ENCODE assay signal across 8 cellular contexts in the genomic region with DNA sequence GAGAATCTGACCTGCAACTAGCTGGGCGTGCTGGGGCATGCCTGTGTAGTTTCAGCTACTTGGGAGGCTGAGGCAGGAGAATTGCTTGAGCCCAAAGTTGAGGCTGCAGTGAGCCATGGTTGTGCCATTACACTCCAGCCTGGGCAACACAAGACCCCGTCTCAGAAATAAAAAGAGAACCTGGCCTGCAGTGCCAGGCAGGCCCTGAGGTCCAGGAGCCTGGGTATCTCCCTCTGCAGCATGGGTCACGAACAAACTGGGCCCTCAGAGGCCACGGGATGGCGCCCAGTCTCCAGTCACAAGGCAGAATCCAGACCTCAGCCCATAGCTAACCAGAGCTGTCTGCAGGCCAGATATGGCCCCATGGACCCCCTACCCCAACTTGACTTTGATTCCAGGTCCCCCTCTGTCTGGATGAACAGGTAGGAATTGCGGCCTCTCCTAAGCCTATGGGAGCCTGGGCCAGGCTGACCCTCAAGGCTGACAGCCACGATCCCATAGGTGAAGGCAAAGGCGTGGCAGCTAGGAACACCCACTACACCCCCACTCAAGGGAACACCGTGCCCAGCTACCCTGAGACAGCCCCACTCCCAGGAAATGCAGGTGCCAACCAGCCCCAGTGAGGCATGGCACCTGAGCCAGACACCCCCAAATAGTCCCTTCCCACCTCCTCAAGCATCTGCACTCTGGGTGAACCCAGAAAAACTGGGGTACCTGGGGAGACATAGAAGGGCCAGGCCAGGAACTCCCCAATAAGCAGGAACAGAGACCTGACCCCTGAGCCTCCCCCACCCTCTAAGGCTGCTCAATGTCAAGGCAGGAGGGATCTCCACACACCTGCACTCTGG. TPM values are rescaled to one million over a fixed set of nuclear protein-coding genes. Genes with fewer than 3 reads are reported as not detected.
A peak's percentile ranks its signal among the peaks of the same experiment; 100 is the strongest.
DNase-seq lines count a peak whose midpoint lies in the region; ATAC-seq and TF ChIP-seq lines count a peak whose summit lies in the region.

No MANE protein-coding gene starts in this region.

- H3K36me3 ChIP-seq in MM.1S (replicated peaks; ENCODE audit: insufficient read depth, low read length) (peaks cover 18% of the 10 kb centered on the region), rectal smooth muscle tissue (ENCODE audit: control insufficient read depth, insufficient read depth, low read length) (peaks cover 39% of the 10 kb centered on the region)

- H3K4me1 ChIP-seq in MM.1S (ENCODE audit: low read length) (peaks cover 13% of the 10 kb centered on the region), rectal smooth muscle tissue (ENCODE audit: control insufficient read depth, insufficient read depth, low read length) (no peaks in the 10 kb centered on the region)

- H3K36me3 Mint-ChIP-seq in glutamatergic neuron (ENCODE audit: unreplicated experiment), result peaks cover 30% of the 10 kb centered on the region

- H3K4me1 Mint-ChIP-seq in glutamatergic neuron (ENCODE audit: low read depth, unreplicated experiment), result peaks cover 21% of the 10 kb centered on the region

- no peak overlapping the region for H3K9ac ChIP-seq in MM.1S (ENCODE audit: low read length)
- peak overlapping the region; percentile 33 for H3K9ac ChIP-seq in rectal smooth muscle tissue (ENCODE audit: low read length)

- TF ChIP-seq CTCF in MM.1S (IDR thresholded peaks at IDR 0.05; ENCODE audit: low read length) (peak; percentile 5; the same call in 1 of the 2 replicates), glutamatergic neuron (IDR thresholded peaks at IDR 0.05; ENCODE audit: partially characterized antibody, unreplicated experiment) (no peak)

- H3F3A ChIP-seq in MM.1S (ENCODE audit: insufficient read depth, low read length), result peaks cover 54% of the 10 kb centered on the region

- H2AFZ ChIP-seq in MM.1S (ENCODE audit: low read length), result no peak overlapping the region

- H3K79me2 ChIP-seq in MM.1S (ENCODE audit: low read length), result peaks cover 30% of the 10 kb centered on the region

- H3K4me3 Mint-ChIP-seq in glutamatergic neuron (ENCODE audit: unreplicated experiment), result peak overlapping the region; percentile 99

- H3K4me3 ChIP-seq in MM.1S (ENCODE audit: low read length), result no peak overlapping the region
- H3K4me3 ChIP-seq in rectal smooth muscle tissue (ENCODE audit: low read length), result peak overlapping the region; percentile 94

- peaks cover 52% of the 10 kb centered on the region for H3K9me3 Mint-ChIP-seq in glutamatergic neuron (ENCODE audit: unreplicated experiment)

- H3K4me2 ChIP-seq in MM.1S (ENCODE audit: low read depth, low read length), result no peak overlapping the region

- ATAC-seq in GM18907 (IDR thresholded peaks at IDR 0.05; ENCODE audit: unreplicated experiment), result no peak

- H3K9me3 ChIP-seq in MM.1S (replicated peaks; ENCODE audit: insufficient read depth, low read length), result no peaks in the 10 kb centered on the region

- DNase-seq in EH (ENCODE audit: low read depth), result peak; percentile 69
- peak; percentile 31 for DNase-seq in MM.1S
- DNase-seq in activated T-cell treated with anti-CD3 and anti-CD28 coated beads, Interleukin-2, amount 50 U/mL, for 48 hours, result peak; percentile 67 to 70
- no peak for DNase-seq in glutamatergic neuron
- DNase-seq in GOT3 (lab: John Stamatoyannopoulos, UW), result no peak
- no peak for DNase-seq in T-helper 9 cell

- H3K27me3 ChIP-seq in MM.1S (replicated peaks; ENCODE audit: insufficient read depth, low read length) (no peaks in the 10 kb centered on the region), rectal smooth muscle tissue (ENCODE audit: control insufficient read depth, insufficient read depth, low read length) (no peaks in the 10 kb centered on the region)

- H3K27ac Mint-ChIP-seq in glutamatergic neuron (ENCODE audit: unreplicated experiment), result peak overlapping the region; percentile 33

- peaks cover 33% of the 10 kb centered on the region for H4K20me1 ChIP-seq in MM.1S (ENCODE audit: insufficient read depth, low read length)

- peak overlapping the region; percentile 8; the same call in 1 of the 2 replicates for H3K27ac ChIP-seq in MM.1S (ENCODE audit: low read length)
- peak overlapping the region; percentile 99 for H3K27ac ChIP-seq in rectal smooth muscle tissue (ENCODE audit: low read depth, low read length)

- peaks cover 46% of the 10 kb centered on the region for H3K27me3 Mint-ChIP-seq in glutamatergic neuron (ENCODE audit: unreplicated experiment)

- H3K9me2 ChIP-seq in MM.1S (replicated peaks; ENCODE audit: insufficient read depth, low read length), result no peaks in the 10 kb centered on the region

RNA-seq across cellular contexts. Expression of gene ACTB, which starts 4.0 kb away (rescaled TPM):
- 6,176 TPM for total RNA-seq in glutamatergic neuron (ENCODE audit: unreplicated experiment)

RNA-seq across cellular contexts. Expression of gene FBXL18, which starts 12.8 kb away (rescaled TPM):
- 13.7 TPM for total RNA-seq in glutamatergic neuron (ENCODE audit: unreplicated experiment)

Comparison
In these comparisons a context has a peak if more than half of its experiments do, and no peak if none do; other contexts are left out.
1. DNase-seq: peak in EH (single experiment), MM.1S (single experiment) and activated T-cell treated with anti-CD3 and anti-CD28 coated beads, Interleukin-2, amount 50 U/mL, for 48 hours (2 of 2); none in glutamatergic neuron (single experiment), GOT3 (single experiment) and T-helper 9 cell (single experiment).